ENCODE assay signal across 25 cellular contexts in genomic region chr13:48772908-48773307, GRCh38.
"Had no signal": no experiment of that assay in that cellular context is flagged by ENCODE, and none has a peak within 500 bp of the region (broad histone marks: within the 10 kb centered on the region; RNA-seq: fewer than 3 reads in every experiment).

No MANE protein-coding gene starts in this region.

- H3K36me3 ChIP-seq: ascending aorta, cardiac muscle cell had no signal

- H3K27ac ChIP-seq: ascending aorta, cardiac muscle cell, VCaP had no signal

- H3K4me1 ChIP-seq: ascending aorta had no signal

- ATAC-seq: activated CD8-positive, alpha-beta T cell treated with anti-CD3 and anti-CD28 coated beads for 36 hours; activated naive CD8-positive, alpha-beta T cell treated with anti-CD3 and anti-CD28 coated beads, Interleukin-2, amount 50 U/mL, for 24 hours; activated T-helper 17 cell treated with anti-CD3 and anti-CD28 coated beads, Interleukin-2, amount 50 U/mL, for 72 hours had no signal

- H3K4me3 ChIP-seq: ascending aorta, cardiac muscle cell had no signal

- DNase-seq: activated B cell treated with CpG ODN at 0.5 μM for 24 hours; activated CD4-positive, alpha-beta memory T cell treated with anti-CD3 and anti-CD28 coated beads for 36 hours; activated CD4-positive, alpha-beta T cell treated with anti-CD3 and anti-CD28 coated beads for 4 hours; activated CD4-positive, alpha-beta T cell treated with anti-CD3 and anti-CD28 coated beads, Interleukin-2, amount 10 ng/mL, durations not matched to agents 24 days and 14 days; activated CD4-positive, alpha-beta T cell treated with anti-CD3 and anti-CD28 coated beads, Interleukin-2, amount 50 U/mL, for 1 hour; activated CD4-positive, alpha-beta T cell treated with anti-CD3 and anti-CD28 coated beads, Interleukin-2, amount 50 U/mL, for 4 hours; activated CD4-positive, CD25-positive, alpha-beta regulatory T cell treated with anti-CD3 and anti-CD28 coated beads, Interleukin-2, amount 50 U/mL, for 72 hours; activated CD8-positive, alpha-beta memory T cell treated with anti-CD3 and anti-CD28 coated beads, Interleukin-2, amount 50 U/mL, for 4 hours; activated CD8-positive, alpha-beta T cell treated with anti-CD3 and anti-CD28 coated beads for 36 hours; activated effector memory CD4-positive, alpha-beta T cell treated with anti-CD3 and anti-CD28 coated beads, Interleukin-2, amount 50 U/mL, for 16 hours; activated naive CD4-positive, alpha-beta T cell treated with anti-CD3 and anti-CD28 coated beads, Interleukin-2, amount 10 ng/mL, durations not matched to agents 7 days and 5 days; activated naive CD4-positive, alpha-beta T cell treated with Interleukin-2 at 50 U/mL for 16 hours; activated naive CD8-positive, alpha-beta T cell treated with anti-CD3 and anti-CD28 coated beads, Interleukin-2, amount 10 ng/mL, durations not matched to agents 7 days and 5 days; activated naive CD8-positive, alpha-beta T cell treated with anti-CD3 and anti-CD28 coated beads, Interleukin-2, amount 50 U/mL, for 24 hours; activated T-cell treated with anti-CD3 and anti-CD28 coated beads, Interleukin-2, amount 50 U/mL, for 24 hours; activated T-cell treated with anti-CD3 and anti-CD28 coated beads, Interleukin-2, amount 50 U/mL, for 48 hours; amygdala; anterior cingulate cortex; caudate nucleus; T-helper 1 cell; T-helper 9 cell had no signal

- H3K27me3 ChIP-seq: ascending aorta, cardiac muscle cell had no signal
